8 cellular contexts compared by ENCODE assay signal in genomic region chr7:134891262-134892001, GRCh38.
DNase-seq lines count a peak whose midpoint lies in the region; FAIRE-seq and TF ChIP-seq lines count a peak whose summit lies in the region.

No MANE protein-coding gene starts in this region.

- no peaks in the 10 kb centered on the region for H3K9me3 Mint-ChIP-seq in chondrocyte (ENCODE audit: low read depth)

- H3K36me3 ChIP-seq in small intestine (ENCODE audit: control insufficient read depth in 2 of 2, insufficient read depth in 2 of 2, low read length in 2 of 2) (no peaks in the 10 kb centered on the region), MG63 (no peaks in the 10 kb centered on the region)

- WGBS in small intestine, 3 donors = 4 to 13% (median 11%) methylated on average over 26 to 27 of the region's 27 CpGs

- peak; percentile 42 for DNase-seq in GM04503 (ENCODE audit: low read depth)
- DNase-seq in NCI-H748 (lab: John Stamatoyannopoulos, UW; ENCODE audit: unreplicated experiment) = peak; percentile 82
- DNase-seq in chondrocyte (ENCODE audit: low spot score) = no peak
- DNase-seq in iris pigment epithelial cell (ENCODE audit: low read depth) = peak; percentile 96
- no peak for DNase-seq in small intestine
- no peak for DNase-seq in MG63
- DNase-seq in NCI-H146 (lab: John Stamatoyannopoulos, UW) = no peak
- DNase-seq in GM10248 (ENCODE audit: extremely low spot score) = no peak

- H3K4me3 ChIP-seq in small intestine (ENCODE audit: low read depth in 1 of 2, low read length in 2 of 2) (no peak overlapping the region), MG63 (no peak overlapping the region)

- H3K27me3 ChIP-seq in small intestine (ENCODE audit: control insufficient read depth in 2 of 2, insufficient read depth in 2 of 2, low read length in 2 of 2) = peaks cover 0 to 6% of the 10 kb centered on the region in 2 donors
- H3K27me3 ChIP-seq in MG63 = no peaks in the 10 kb centered on the region

- no peaks in the 10 kb centered on the region for H3K27me3 Mint-ChIP-seq in chondrocyte (ENCODE audit: low read depth)

- H3K36me3 Mint-ChIP-seq in chondrocyte (ENCODE audit: low read depth) = peaks cover 42% of the 10 kb centered on the region

- peak overlapping the region; percentile 14 to 49 for H3K27ac ChIP-seq in small intestine (ENCODE audit: low read depth in 1 of 2, low read length in 1 of 2)

- CTCF ChIA-PET in GM10248 (lab: Yijun Ruan, JAX) = interaction anchor here (1.4 kb wide), 1 partner anchor 62 kb away, joined by 3 read pairs; no protein-coding TSS in a partner anchor

- H3K4me3 Mint-ChIP-seq in chondrocyte (ENCODE audit: unreplicated experiment) = peak overlapping the region; percentile 60

- H3K27ac Mint-ChIP-seq in chondrocyte (ENCODE audit: unreplicated experiment) = peak overlapping the region; percentile 83

- H3K9me3 ChIP-seq in small intestine (ENCODE audit: control insufficient read depth, low read depth) = no peaks in the 10 kb centered on the region
- H3K9me3 ChIP-seq in MG63 = no peaks in the 10 kb centered on the region

- POLR2A ChIA-PET in GM10248 (lab: Yijun Ruan, JAX) = no interaction called here

- TF ChIP-seq CTCF in chondrocyte (IDR thresholded peaks at IDR 0.05) (no peak), GM10248 (IDR thresholded peaks at IDR 0.05; ENCODE audit: control extremely low read depth, extremely low read depth, low read depth, missing control alignments) (no peak)

- no peak for FAIRE-seq in small intestine (lab: Jason Lieb, UNC)

- H3K4me1 ChIP-seq in small intestine (ENCODE audit: control insufficient read depth in 2 of 2, insufficient read depth in 1 of 2, low read depth in 1 of 2, low read length in 1 of 2) = no peaks in the 10 kb centered on the region

- peaks cover 97% of the 10 kb centered on the region for H3K4me1 Mint-ChIP-seq in chondrocyte (ENCODE audit: low read depth)

Comparison
In these comparisons a context has a peak if more than half of its experiments do, and no peak if none do; other contexts are left out.
1. DNase-seq: peak in GM04503 (single experiment), NCI-H748 (single experiment) and iris pigment epithelial cell (single experiment); none in chondrocyte (single experiment), small intestine (single experiment), MG63 (single experiment), NCI-H146 (single experiment) and GM10248 (single experiment).